ENCODE assay signal across 8 cellular contexts in the genomic region with DNA sequence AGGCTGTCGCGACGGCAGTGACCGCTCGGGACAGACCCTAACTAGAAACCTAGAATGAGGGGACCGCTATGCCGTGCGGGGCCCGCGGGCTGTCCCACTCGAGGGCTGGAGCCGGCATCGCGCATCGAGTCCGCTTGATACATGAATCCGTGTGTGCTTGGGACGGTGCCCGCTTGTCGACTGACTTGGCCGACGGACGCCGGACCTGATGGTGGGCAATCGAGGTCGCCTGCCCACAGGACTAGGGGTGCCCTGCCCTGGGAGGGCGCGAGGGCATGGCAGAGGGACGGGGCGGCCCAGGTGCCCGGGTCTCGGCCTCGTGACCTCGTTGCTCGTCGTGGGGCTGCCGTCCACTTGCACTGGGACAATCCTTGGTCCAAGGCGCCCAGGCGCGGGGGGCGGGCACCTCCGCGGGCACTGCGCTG. TPM values are rescaled to one million over a fixed set of nuclear protein-coding genes. Genes with fewer than 3 reads are reported as not detected.
DNase-seq lines count a peak whose midpoint lies in the region; ATAC-seq and TF ChIP-seq lines count a peak whose summit lies in the region.

No MANE protein-coding gene starts in this region.

- CTCF ChIA-PET in AG04450 (lab: Charles Lee) = interaction anchor here (0.6 to 2.3 kb wide), 20 partner anchors 9 to 193 kb away, joined by 3 to 26 read pairs (median 4); no protein-coding TSS in a partner anchor

- TF ChIP-seq CTCF in AG04450 (IDR thresholded peaks at IDR 0.05; ENCODE audit: low read depth, low read length) = no peak
- TF ChIP-seq CTCF in mucosa of descending colon (IDR thresholded peaks at IDR 0.05) = no peak
- no peak for TF ChIP-seq CTCF in type B pancreatic cell (conservative IDR thresholded peaks at IDR 0.05)

- H3K4me3 ChIP-seq in AG04450 (ENCODE audit: low read depth, low read length) (peak overlapping the region; percentile 60), mucosa of descending colon (peak overlapping the region; percentile 21)

- H3K27ac ChIP-seq in AG04450 (ENCODE audit: low read depth, low read length) = peak overlapping the region; percentile 98

- DNase-seq in AG04450 (ENCODE audit: low read depth, low spot score) = no peak
- DNase-seq in mucosa of descending colon = peak in 1 of 3 donors; percentile 77
- peak; percentile 78 for DNase-seq in type B pancreatic cell (ENCODE audit: extremely low spot score, unreplicated experiment)
- DNase-seq in NCI-H1048 (lab: John Stamatoyannopoulos, UW) = no peak

- H3K4me1 ChIP-seq in mucosa of descending colon (ENCODE audit: low read depth) = peaks cover 20% of the 10 kb centered on the region

- no peaks in the 10 kb centered on the region for H3K9me3 Mint-ChIP-seq in T-helper 1 cell treated with Interleukin-12 subunit alpha and Interleukin-12 subunit beta and Interleukin-4 antibody, amounts not matched to agents 30 μg/mL and 1 μg/mL, for 36 hours
- H3K9me3 Mint-ChIP-seq in dendritic cell treated with granulocyte-macrophage colony-stimulating factor and Interleukin-4, amounts not matched to agents 40 ng/mL and 50 ng/mL, for 4 days = no peaks in the 10 kb centered on the region
- no peaks in the 10 kb centered on the region for H3K9me3 Mint-ChIP-seq in type B pancreatic cell

- H3K9me3 ChIP-seq in AG04450 (ENCODE audit: control insufficient read depth, insufficient read depth, low read length) (peaks cover 14% of the 10 kb centered on the region), mucosa of descending colon (no peaks in the 10 kb centered on the region)

- peak overlapping the region; percentile 94 for H3K4me3 Mint-ChIP-seq in T-helper 1 cell treated with Interleukin-12 subunit alpha and Interleukin-12 subunit beta and Interleukin-4 antibody, amounts not matched to agents 30 μg/mL and 1 μg/mL, for 36 hours
- peak overlapping the region; percentile 85 for H3K4me3 Mint-ChIP-seq in dendritic cell treated with granulocyte-macrophage colony-stimulating factor and Interleukin-4, amounts not matched to agents 40 ng/mL and 50 ng/mL, for 4 days
- peak overlapping the region; percentile 91 for H3K4me3 Mint-ChIP-seq in type B pancreatic cell

- H3K27me3 Mint-ChIP-seq in T-helper 1 cell treated with Interleukin-12 subunit alpha and Interleukin-12 subunit beta and Interleukin-4 antibody, amounts not matched to agents 30 μg/mL and 1 μg/mL, for 36 hours (ENCODE audit: low read depth) = peaks cover 3% of the 10 kb centered on the region
- no peaks in the 10 kb centered on the region for H3K27me3 Mint-ChIP-seq in dendritic cell treated with granulocyte-macrophage colony-stimulating factor and Interleukin-4, amounts not matched to agents 40 ng/mL and 50 ng/mL, for 4 days
- H3K27me3 Mint-ChIP-seq in type B pancreatic cell = peaks cover 8% of the 10 kb centered on the region

- H3K36me3 ChIP-seq in mucosa of descending colon (ENCODE audit: low read depth) = peaks cover 5% of the 10 kb centered on the region

- POLR2A ChIA-PET in AG04450 (lab: Yijun Ruan, JAX) = interaction anchor here (0.7 to 3.5 kb wide), 28 partner anchors 9 to 243 kb away, joined by 3 to 51 read pairs (median 6); a partner anchor contains a TSS

- peaks cover 27% of the 10 kb centered on the region for H3K36me3 Mint-ChIP-seq in T-helper 1 cell treated with Interleukin-12 subunit alpha and Interleukin-12 subunit beta and Interleukin-4 antibody, amounts not matched to agents 30 μg/mL and 1 μg/mL, for 36 hours (ENCODE audit: low read depth)
- peaks cover 54% of the 10 kb centered on the region for H3K36me3 Mint-ChIP-seq in dendritic cell treated with granulocyte-macrophage colony-stimulating factor and Interleukin-4, amounts not matched to agents 40 ng/mL and 50 ng/mL, for 4 days (ENCODE audit: low read depth)
- H3K36me3 Mint-ChIP-seq in type B pancreatic cell = peaks cover 15% of the 10 kb centered on the region

- H3K27me3 ChIP-seq in AG04450 (ENCODE audit: control insufficient read depth, insufficient read depth, low read length) = no peaks in the 10 kb centered on the region

- H3K27ac Mint-ChIP-seq in T-helper 1 cell treated with Interleukin-12 subunit alpha and Interleukin-12 subunit beta and Interleukin-4 antibody, amounts not matched to agents 30 μg/mL and 1 μg/mL, for 36 hours = peak overlapping the region; percentile 100
- H3K27ac Mint-ChIP-seq in dendritic cell treated with granulocyte-macrophage colony-stimulating factor and Interleukin-4, amounts not matched to agents 40 ng/mL and 50 ng/mL, for 4 days = peak overlapping the region; percentile 98
- H3K27ac Mint-ChIP-seq in type B pancreatic cell = peak overlapping the region; percentile 100

- intact Hi-C loops in dendritic cell treated with granulocyte-macrophage colony-stimulating factor and Interleukin-4, amounts not matched to agents 40 ng/mL and 50 ng/mL, for 4 days (cut with micrococcal nuclease) = loop anchor here (2.0 kb wide), 1 partner anchor 95 kb away; no protein-coding TSS in a partner anchor
- intact Hi-C loops in mucosa of descending colon (cut with DNase I, micrococcal nuclease) = no loop called here

- H3K4me1 Mint-ChIP-seq in T-helper 1 cell treated with Interleukin-12 subunit alpha and Interleukin-12 subunit beta and Interleukin-4 antibody, amounts not matched to agents 30 μg/mL and 1 μg/mL, for 36 hours (ENCODE audit: low read depth) = peaks cover 29% of the 10 kb centered on the region
- peaks cover 26% of the 10 kb centered on the region for H3K4me1 Mint-ChIP-seq in dendritic cell treated with granulocyte-macrophage colony-stimulating factor and Interleukin-4, amounts not matched to agents 40 ng/mL and 50 ng/mL, for 4 days (ENCODE audit: low read depth)
- H3K4me1 Mint-ChIP-seq in type B pancreatic cell (ENCODE audit: unreplicated experiment) = peaks cover 13% of the 10 kb centered on the region

- ATAC-seq in GM19397 (IDR thresholded peaks at IDR 0.05; ENCODE audit: unreplicated experiment) = peak; percentile 0
- no peak for ATAC-seq in mucosa of descending colon
- ATAC-seq in HG03378 (IDR thresholded peaks at IDR 0.05; ENCODE audit: unreplicated experiment) = no peak

RNA-seq across cellular contexts. Expression of a gene that starts 0.7 kb away (rescaled TPM):
- polyA plus RNA-seq in AG04450 (2011; rRNA removed) = 505 and 681 TPM in 2 replicates
- 227 and 297 TPM in 2 replicates for polyA minus RNA-seq in AG04450 (2011; rRNA and poly(A)+ RNA removed)
- total RNA-seq in mucosa of descending colon (1,000 to 10,000 TPM in 1 of 3 donors, 100 to 1,000 TPM in 2; 838 to 1,158 (median 963) TPM), type B pancreatic cell (ENCODE audit: low replicate concordance) (969 and 1,228 TPM in 2 replicates)
